In the genomic region with DNA sequence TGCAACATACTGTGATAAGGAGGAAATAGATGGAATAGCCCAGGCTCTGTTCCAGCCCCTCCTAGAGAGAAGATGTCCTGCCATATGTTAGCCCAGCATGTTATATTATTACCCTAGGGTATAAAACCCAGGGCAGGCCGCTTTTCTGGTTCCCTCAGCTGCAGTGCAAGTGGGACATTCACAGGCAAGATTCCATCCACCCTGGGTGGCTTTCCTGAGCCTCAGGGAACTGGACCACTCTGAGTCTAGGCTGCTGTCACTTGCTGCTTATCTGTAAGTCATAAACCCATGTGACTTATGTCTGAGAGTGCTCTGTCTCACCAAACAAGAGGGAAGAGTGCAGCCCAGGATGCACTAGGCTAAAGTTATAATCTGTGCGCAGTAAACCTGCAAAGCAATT, we compare ENCODE assay signal across 1 cellular context.
TF ChIP-seq lines count a peak whose summit lies in the region.

No MANE protein-coding gene starts in this region.

TF ChIP-seq in H1, 55 proteins besides CTCF, POLR2A, EP300 and RAD21 (continued from another document):
- TF ChIP-seq, protein P1, sequence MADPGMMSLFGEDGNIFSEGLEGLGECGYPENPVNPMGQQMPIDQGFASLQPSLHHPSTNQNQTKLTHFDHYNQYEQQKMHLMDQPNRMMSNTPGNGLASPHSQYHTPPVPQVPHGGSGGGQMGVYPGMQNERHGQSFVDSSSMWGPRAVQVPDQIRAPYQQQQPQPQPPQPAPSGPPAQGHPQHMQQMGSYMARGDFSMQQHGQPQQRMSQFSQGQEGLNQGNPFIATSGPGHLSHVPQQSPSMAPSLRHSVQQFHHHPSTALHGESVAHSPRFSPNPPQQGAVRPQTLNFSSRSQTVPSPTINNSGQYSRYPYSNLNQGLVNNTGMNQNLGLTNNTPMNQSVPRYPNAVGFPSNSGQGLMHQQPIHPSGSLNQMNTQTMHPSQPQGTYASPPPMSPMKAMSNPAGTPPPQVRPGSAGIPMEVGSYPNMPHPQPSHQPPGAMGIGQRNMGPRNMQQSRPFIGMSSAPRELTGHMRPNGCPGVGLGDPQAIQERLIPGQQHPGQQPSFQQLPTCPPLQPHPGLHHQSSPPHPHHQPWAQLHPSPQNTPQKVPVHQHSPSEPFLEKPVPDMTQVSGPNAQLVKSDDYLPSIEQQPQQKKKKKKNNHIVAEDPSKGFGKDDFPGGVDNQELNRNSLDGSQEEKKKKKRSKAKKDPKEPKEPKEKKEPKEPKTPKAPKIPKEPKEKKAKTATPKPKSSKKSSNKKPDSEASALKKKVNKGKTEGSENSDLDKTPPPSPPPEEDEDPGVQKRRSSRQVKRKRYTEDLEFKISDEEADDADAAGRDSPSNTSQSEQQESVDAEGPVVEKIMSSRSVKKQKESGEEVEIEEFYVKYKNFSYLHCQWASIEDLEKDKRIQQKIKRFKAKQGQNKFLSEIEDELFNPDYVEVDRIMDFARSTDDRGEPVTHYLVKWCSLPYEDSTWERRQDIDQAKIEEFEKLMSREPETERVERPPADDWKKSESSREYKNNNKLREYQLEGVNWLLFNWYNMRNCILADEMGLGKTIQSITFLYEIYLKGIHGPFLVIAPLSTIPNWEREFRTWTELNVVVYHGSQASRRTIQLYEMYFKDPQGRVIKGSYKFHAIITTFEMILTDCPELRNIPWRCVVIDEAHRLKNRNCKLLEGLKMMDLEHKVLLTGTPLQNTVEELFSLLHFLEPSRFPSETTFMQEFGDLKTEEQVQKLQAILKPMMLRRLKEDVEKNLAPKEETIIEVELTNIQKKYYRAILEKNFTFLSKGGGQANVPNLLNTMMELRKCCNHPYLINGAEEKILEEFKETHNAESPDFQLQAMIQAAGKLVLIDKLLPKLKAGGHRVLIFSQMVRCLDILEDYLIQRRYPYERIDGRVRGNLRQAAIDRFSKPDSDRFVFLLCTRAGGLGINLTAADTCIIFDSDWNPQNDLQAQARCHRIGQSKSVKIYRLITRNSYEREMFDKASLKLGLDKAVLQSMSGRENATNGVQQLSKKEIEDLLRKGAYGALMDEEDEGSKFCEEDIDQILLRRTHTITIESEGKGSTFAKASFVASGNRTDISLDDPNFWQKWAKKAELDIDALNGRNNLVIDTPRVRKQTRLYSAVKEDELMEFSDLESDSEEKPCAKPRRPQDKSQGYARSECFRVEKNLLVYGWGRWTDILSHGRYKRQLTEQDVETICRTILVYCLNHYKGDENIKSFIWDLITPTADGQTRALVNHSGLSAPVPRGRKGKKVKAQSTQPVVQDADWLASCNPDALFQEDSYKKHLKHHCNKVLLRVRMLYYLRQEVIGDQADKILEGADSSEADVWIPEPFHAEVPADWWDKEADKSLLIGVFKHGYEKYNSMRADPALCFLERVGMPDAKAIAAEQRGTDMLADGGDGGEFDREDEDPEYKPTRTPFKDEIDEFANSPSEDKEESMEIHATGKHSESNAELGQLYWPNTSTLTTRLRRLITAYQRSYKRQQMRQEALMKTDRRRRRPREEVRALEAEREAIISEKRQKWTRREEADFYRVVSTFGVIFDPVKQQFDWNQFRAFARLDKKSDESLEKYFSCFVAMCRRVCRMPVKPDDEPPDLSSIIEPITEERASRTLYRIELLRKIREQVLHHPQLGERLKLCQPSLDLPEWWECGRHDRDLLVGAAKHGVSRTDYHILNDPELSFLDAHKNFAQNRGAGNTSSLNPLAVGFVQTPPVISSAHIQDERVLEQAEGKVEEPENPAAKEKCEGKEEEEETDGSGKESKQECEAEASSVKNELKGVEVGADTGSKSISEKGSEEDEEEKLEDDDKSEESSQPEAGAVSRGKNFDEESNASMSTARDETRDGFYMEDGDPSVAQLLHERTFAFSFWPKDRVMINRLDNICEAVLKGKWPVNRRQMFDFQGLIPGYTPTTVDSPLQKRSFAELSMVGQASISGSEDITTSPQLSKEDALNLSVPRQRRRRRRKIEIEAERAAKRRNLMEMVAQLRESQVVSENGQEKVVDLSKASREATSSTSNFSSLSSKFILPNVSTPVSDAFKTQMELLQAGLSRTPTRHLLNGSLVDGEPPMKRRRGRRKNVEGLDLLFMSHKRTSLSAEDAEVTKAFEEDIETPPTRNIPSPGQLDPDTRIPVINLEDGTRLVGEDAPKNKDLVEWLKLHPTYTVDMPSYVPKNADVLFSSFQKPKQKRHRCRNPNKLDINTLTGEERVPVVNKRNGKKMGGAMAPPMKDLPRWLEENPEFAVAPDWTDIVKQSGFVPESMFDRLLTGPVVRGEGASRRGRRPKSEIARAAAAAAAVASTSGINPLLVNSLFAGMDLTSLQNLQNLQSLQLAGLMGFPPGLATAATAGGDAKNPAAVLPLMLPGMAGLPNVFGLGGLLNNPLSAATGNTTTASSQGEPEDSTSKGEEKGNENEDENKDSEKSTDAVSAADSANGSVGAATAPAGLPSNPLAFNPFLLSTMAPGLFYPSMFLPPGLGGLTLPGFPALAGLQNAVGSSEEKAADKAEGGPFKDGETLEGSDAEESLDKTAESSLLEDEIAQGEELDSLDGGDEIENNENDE (IDR thresholded peaks at IDR 0.05; ENCODE audit: insufficient replicate concordance, low read length), result no peak
- TF ChIP-seq, protein P2, sequence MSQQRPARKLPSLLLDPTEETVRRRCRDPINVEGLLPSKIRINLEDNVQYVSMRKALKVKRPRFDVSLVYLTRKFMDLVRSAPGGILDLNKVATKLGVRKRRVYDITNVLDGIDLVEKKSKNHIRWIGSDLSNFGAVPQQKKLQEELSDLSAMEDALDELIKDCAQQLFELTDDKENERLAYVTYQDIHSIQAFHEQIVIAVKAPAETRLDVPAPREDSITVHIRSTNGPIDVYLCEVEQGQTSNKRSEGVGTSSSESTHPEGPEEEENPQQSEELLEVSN (IDR thresholded peaks at IDR 0.05), result no peak
- TF ChIP-seq CREB1 (IDR thresholded peaks at IDR 0.05) (no peak), SIN3A (conservative IDR thresholded peaks at IDR 0.05 in 1 of 2, IDR thresholded peaks at IDR 0.05 in 1 of 2; ENCODE audit: low read depth in 1 of 2, low read length in 2 of 2) (no peak), SP4 (IDR thresholded peaks at IDR 0.05; ENCODE audit: low read length) (no peak), NRF1 (IDR thresholded peaks at IDR 0.05; ENCODE audit: low read depth, low read length) (no peak)
